In the genomic region with DNA sequence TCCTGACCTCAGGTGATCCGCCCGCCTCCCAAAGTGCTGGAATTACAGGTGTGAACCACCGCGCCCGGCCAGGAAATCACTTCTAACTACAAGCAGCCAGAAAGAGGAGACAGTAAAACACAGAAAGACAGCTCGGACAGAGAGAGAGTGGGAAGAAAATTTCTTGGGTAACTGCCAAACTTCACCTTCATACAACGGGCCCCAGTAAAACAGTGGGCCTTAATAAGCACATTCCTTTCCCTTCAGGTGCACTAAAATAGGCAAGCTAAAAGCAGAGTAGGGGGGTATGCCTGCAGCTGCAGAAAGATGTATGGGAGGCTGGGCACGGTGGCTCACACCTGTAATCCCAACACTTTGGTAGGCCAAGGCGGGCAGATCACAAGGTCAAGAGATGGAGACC, we compare ENCODE assay signal across 7 cellular contexts. TPM values are rescaled to one million over a fixed set of nuclear protein-coding genes. Genes with fewer than 3 reads are reported as not detected.
DNase-seq lines count a peak whose midpoint lies in the region; ATAC-seq and TF ChIP-seq lines count a peak whose summit lies in the region.
"Not testable (repeated sequence)": the region's sequence is repeated elsewhere in the genome, so short reads cannot be mapped to it uniquely, and the experiment has no call there.

No MANE protein-coding gene starts in this region.

- H3K4me1 ChIP-seq in Caco-2 = not testable (repeated sequence)
- peaks cover 14% of the 10 kb centered on the region for H3K4me1 ChIP-seq in osteoblast (ENCODE audit: insufficient read depth, low read length)

- not testable (repeated sequence) for H3K27me3 Mint-ChIP-seq in Caco-2 (ENCODE audit: insufficient read depth, unreplicated experiment); T-helper 2 cell treated with Interferon-gamma antibody and Interleukin-4, amounts not matched to agents 5 μg/mL and 100 μg/mL, for 36 hours (ENCODE audit: low read depth); activated T-helper 2 cell treated with anti-CD3 and anti-CD28 coated beads, Interferon-gamma antibody, Interleukin-2, Interleukin-4, amounts not matched to agents 10 μg/mL and 5 μg/mL and 100 μg/mL, durations not matched to agents 14 hours and 24 hours and 36 hours (ENCODE audit: low read depth); central memory CD8-positive, alpha-beta T cell
- peaks cover 0 to 12% (median 6%) of the 10 kb centered on the region in 3 donors for H3K27me3 Mint-ChIP-seq in immature natural killer cell (ENCODE audit: low read depth in 3 of 3)

- peaks cover 83% of the 10 kb centered on the region for H3K36me3 Mint-ChIP-seq in Caco-2 (ENCODE audit: insufficient read depth, unreplicated experiment)
- H3K36me3 Mint-ChIP-seq in T-helper 2 cell treated with Interferon-gamma antibody and Interleukin-4, amounts not matched to agents 5 μg/mL and 100 μg/mL, for 36 hours (ENCODE audit: low read depth) = peaks cover 37% of the 10 kb centered on the region
- H3K36me3 Mint-ChIP-seq in activated T-helper 2 cell treated with anti-CD3 and anti-CD28 coated beads, Interferon-gamma antibody, Interleukin-2, Interleukin-4, amounts not matched to agents 10 μg/mL and 5 μg/mL and 100 μg/mL, durations not matched to agents 14 hours and 24 hours and 36 hours (ENCODE audit: low read depth) = peaks cover 61% of the 10 kb centered on the region
- peaks cover 21% of the 10 kb centered on the region for H3K36me3 Mint-ChIP-seq in central memory CD8-positive, alpha-beta T cell (ENCODE audit: insufficient read depth)
- not testable (repeated sequence) for H3K36me3 Mint-ChIP-seq in immature natural killer cell

- H2AFZ ChIP-seq in osteoblast (ENCODE audit: low read length) = not testable (repeated sequence)

- peak overlapping the region; percentile 93 for H3K4me2 ChIP-seq in osteoblast (ENCODE audit: insufficient read depth, low read length)

- POLR2A ChIA-PET in Caco-2 (lab: Charles Lee) = not testable (repeated sequence)

- not testable (repeated sequence) for H3K4me3 ChIP-seq in Caco-2 (ENCODE audit: low read depth, low read length); osteoblast (ENCODE audit: insufficient read depth, low read length)
- peak overlapping the region; percentile 100 for H3K4me3 ChIP-seq in LNCaP clone FGC (ENCODE audit: low read depth, low read length)

- intact Hi-C loops in Caco-2 (cut with micrococcal nuclease; ENCODE audit: unreplicated experiment) = not testable (repeated sequence)
- intact Hi-C loops in activated T-helper 2 cell treated with anti-CD3 and anti-CD28 coated beads, Interferon-gamma antibody, Interleukin-2, Interleukin-4, amounts not matched to agents 10 μg/mL and 5 μg/mL and 100 μg/mL, durations not matched to agents 14 hours and 24 hours and 36 hours (cut with micrococcal nuclease) = loop anchor here (5.0 kb wide), 1 partner anchor 275 kb away; a partner anchor contains a TSS

- not testable (repeated sequence) for H3K9me3 Mint-ChIP-seq in Caco-2 (ENCODE audit: unreplicated experiment); T-helper 2 cell treated with Interferon-gamma antibody and Interleukin-4, amounts not matched to agents 5 μg/mL and 100 μg/mL, for 36 hours; activated T-helper 2 cell treated with anti-CD3 and anti-CD28 coated beads, Interferon-gamma antibody, Interleukin-2, Interleukin-4, amounts not matched to agents 10 μg/mL and 5 μg/mL and 100 μg/mL, durations not matched to agents 14 hours and 24 hours and 36 hours; central memory CD8-positive, alpha-beta T cell; immature natural killer cell

- H3K4me3 Mint-ChIP-seq in Caco-2 (ENCODE audit: unreplicated experiment) (peak overlapping the region; percentile 73), immature natural killer cell (peak overlapping the region; percentile 57 to 97 (median 80))
- peak overlapping the region; percentile 96 for H3K4me3 Mint-ChIP-seq in T-helper 2 cell treated with Interferon-gamma antibody and Interleukin-4, amounts not matched to agents 5 μg/mL and 100 μg/mL, for 36 hours
- peak overlapping the region; percentile 96 for H3K4me3 Mint-ChIP-seq in activated T-helper 2 cell treated with anti-CD3 and anti-CD28 coated beads, Interferon-gamma antibody, Interleukin-2, Interleukin-4, amounts not matched to agents 10 μg/mL and 5 μg/mL and 100 μg/mL, durations not matched to agents 14 hours and 24 hours and 36 hours (ENCODE audit: low read depth)
- H3K4me3 Mint-ChIP-seq in central memory CD8-positive, alpha-beta T cell = peak overlapping the region; percentile 79

- H3K79me2 ChIP-seq in osteoblast (ENCODE audit: insufficient read depth, low read length) = peaks cover 88% of the 10 kb centered on the region

- BruUV-seq in Caco-2 (replicated peaks; lab: Mats Ljungman, UMichigan) = not testable (repeated sequence)

- not testable (repeated sequence) for H3K27ac ChIP-seq in osteoblast (ENCODE audit: low read depth, low read length)

- H3K27me3 ChIP-seq in Caco-2 (replicated peaks; ENCODE audit: control insufficient read depth, insufficient read depth, low read length); osteoblast (ENCODE audit: insufficient read depth, low read length): not testable (repeated sequence)

- H3K27ac Mint-ChIP-seq in Caco-2 (ENCODE audit: unreplicated experiment); activated T-helper 2 cell treated with anti-CD3 and anti-CD28 coated beads, Interferon-gamma antibody, Interleukin-2, Interleukin-4, amounts not matched to agents 10 μg/mL and 5 μg/mL and 100 μg/mL, durations not matched to agents 14 hours and 24 hours and 36 hours: not testable (repeated sequence)
- H3K27ac Mint-ChIP-seq in T-helper 2 cell treated with Interferon-gamma antibody and Interleukin-4, amounts not matched to agents 5 μg/mL and 100 μg/mL, for 36 hours = peak overlapping the region; percentile 82
- peak overlapping the region; percentile 93 for H3K27ac Mint-ChIP-seq in central memory CD8-positive, alpha-beta T cell (ENCODE audit: low read depth)
- peak overlapping the region in 5 of 6 donors; percentile 39 to 86 (median 66) for H3K27ac Mint-ChIP-seq in immature natural killer cell

- not testable (repeated sequence) for H3K9me3 ChIP-seq in Caco-2; osteoblast (ENCODE audit: low read depth, low read length)

- H3K4me1 Mint-ChIP-seq in Caco-2 (ENCODE audit: low read depth, unreplicated experiment) = not testable (repeated sequence)
- peaks cover 16% of the 10 kb centered on the region for H3K4me1 Mint-ChIP-seq in T-helper 2 cell treated with Interferon-gamma antibody and Interleukin-4, amounts not matched to agents 5 μg/mL and 100 μg/mL, for 36 hours (ENCODE audit: low read depth)
- peaks cover 19% of the 10 kb centered on the region for H3K4me1 Mint-ChIP-seq in activated T-helper 2 cell treated with anti-CD3 and anti-CD28 coated beads, Interferon-gamma antibody, Interleukin-2, Interleukin-4, amounts not matched to agents 10 μg/mL and 5 μg/mL and 100 μg/mL, durations not matched to agents 14 hours and 24 hours and 36 hours (ENCODE audit: low read depth)
- peaks cover 48% of the 10 kb centered on the region for H3K4me1 Mint-ChIP-seq in central memory CD8-positive, alpha-beta T cell
- H3K4me1 Mint-ChIP-seq in immature natural killer cell = peaks cover 49 to 61% of the 10 kb centered on the region in 2 donors

- H4K20me1 ChIP-seq in osteoblast (ENCODE audit: insufficient read depth, low read length) = peaks cover 40% of the 10 kb centered on the region

- not testable (repeated sequence) for DNase-seq in Caco-2; LNCaP clone FGC (ENCODE audit: low read depth); T-helper 2 cell treated with Interferon-gamma antibody and Interleukin-4, amounts not matched to agents 5 μg/mL and 100 μg/mL, for 36 hours (ENCODE audit: low spot score); activated T-helper 2 cell treated with anti-CD3 and anti-CD28 coated beads, Interferon-gamma antibody, Interleukin-2, Interleukin-4, amounts not matched to agents 10 μg/mL and 5 μg/mL and 100 μg/mL, durations not matched to agents 14 hours and 24 hours and 36 hours (ENCODE audit: low spot score); central memory CD8-positive, alpha-beta T cell (ENCODE audit: low spot score in 2 of 2); immature natural killer cell; osteoblast (ENCODE audit: insufficient read length, low spot score, missing footprints)

- CTCF ChIA-PET in Caco-2 (lab: Charles Lee) = not testable (repeated sequence)

- not testable (repeated sequence) for H3K36me3 ChIP-seq in Caco-2 (ENCODE audit: control insufficient read depth, insufficient read depth, low read length)
- H3K36me3 ChIP-seq in osteoblast (ENCODE audit: insufficient read depth, low read length) = peaks cover 24% of the 10 kb centered on the region

- ATAC-seq in central memory CD8-positive, alpha-beta T cell (replicated peaks; ENCODE audit: extremely low read depth, poor library complexity, severe bottlenecking) = not testable (repeated sequence)

- TF ChIP-seq CTCF in Caco-2 (IDR thresholded peaks at IDR 0.05; ENCODE audit: insufficient read depth in 1 of 2, low read depth in 1 of 2, low read length in 1 of 2, severe bottlenecking in 1 of 2, unreplicated experiment in 1 of 2); LNCaP clone FGC (IDR thresholded peaks at IDR 0.05; ENCODE audit: control insufficient read depth, extremely low read depth, insufficient read depth); osteoblast (IDR thresholded peaks at IDR 0.05; ENCODE audit: extremely low read depth, low read depth, low read length): not testable (repeated sequence)

RNA-seq across cellular contexts. Expression of a gene that starts 1.6 kb away (rescaled TPM):
- 207 and 213 TPM in 2 replicates for total RNA-seq in Caco-2 (2022)
- total RNA-seq in activated T-helper 2 cell treated with anti-CD3 and anti-CD28 coated beads, Interferon-gamma antibody, Interleukin-2, Interleukin-4, amounts not matched to agents 10 μg/mL and 5 μg/mL and 100 μg/mL, durations not matched to agents 14 hours and 24 hours and 36 hours = 231 and 240 TPM in 2 replicates
- 100 to 1,000 TPM; 378 to 407 (median 401) TPM for polyA plus RNA-seq in immature natural killer cell
- 179 and 180 TPM in 2 replicates for total RNA-seq in osteoblast

RNA-seq across cellular contexts. Expression of a gene that starts 1.9 kb away (rescaled TPM):
- total RNA-seq in Caco-2 (2022) = 46.8 and 48.7 TPM in 2 replicates
- 75.2 and 77.5 TPM in 2 replicates for total RNA-seq in activated T-helper 2 cell treated with anti-CD3 and anti-CD28 coated beads, Interferon-gamma antibody, Interleukin-2, Interleukin-4, amounts not matched to agents 10 μg/mL and 5 μg/mL and 100 μg/mL, durations not matched to agents 14 hours and 24 hours and 36 hours
- polyA plus RNA-seq in immature natural killer cell = 10 to 100 TPM; 33.1 to 54.2 (median 48.9) TPM
- total RNA-seq in osteoblast = 46.7 and 52.5 TPM in 2 replicates

RNA-seq across cellular contexts. Expression of a gene that starts 21.6 kb away (rescaled TPM):
- 19.0 and 20.3 TPM in 2 replicates for total RNA-seq in Caco-2 (2022)
- total RNA-seq in activated T-helper 2 cell treated with anti-CD3 and anti-CD28 coated beads, Interferon-gamma antibody, Interleukin-2, Interleukin-4, amounts not matched to agents 10 μg/mL and 5 μg/mL and 100 μg/mL, durations not matched to agents 14 hours and 24 hours and 36 hours = 0.09 and 0.18 TPM in 2 replicates
- polyA plus RNA-seq in immature natural killer cell = not detected
- total RNA-seq in osteoblast = 0.29 and 0.36 TPM in 2 replicates

RNA-seq across cellular contexts. Expression of a gene that starts 23.4 kb away (rescaled TPM):
- total RNA-seq in Caco-2 (2022) = 18.0 and 19.0 TPM in 2 replicates
- 3.6 and 4.4 TPM in 2 replicates for total RNA-seq in activated T-helper 2 cell treated with anti-CD3 and anti-CD28 coated beads, Interferon-gamma antibody, Interleukin-2, Interleukin-4, amounts not matched to agents 10 μg/mL and 5 μg/mL and 100 μg/mL, durations not matched to agents 14 hours and 24 hours and 36 hours
- under 1 TPM in 1 of 3 donors, not detected in 2; 0.47 TPM for polyA plus RNA-seq in immature natural killer cell
- total RNA-seq in osteoblast = 98.4 and 107 TPM in 2 replicates

Comparison
In these comparisons a context has a peak if more than half of its experiments do, and no peak if none do; other contexts are left out.
1. RNA of a gene that starts 21.6 kb away (total RNA-seq): 19.0 to 20.3 TPM in Caco-2; 0.29 to 0.36 TPM in osteoblast and 0.09 to 0.18 TPM in activated T-helper 2 cell treated with anti-CD3 and anti-CD28 coated beads, Interferon-gamma antibody, Interleukin-2, Interleukin-4, amounts not matched to agents 10 μg/mL and 5 μg/mL and 100 μg/mL, durations not matched to agents 14 hours and 24 hours and 36 hours; every median in the first group is over 10 times any median in the second.
2. Peak in every context shown above with its lines, with median percentiles within 50 percentile points of each other: H3K4me3 Mint-ChIP-seq.